In genomic region chr18:13576598-13576997, GRCh38 we compare ENCODE assay signal across 9 cellular contexts.
A peak's percentile ranks its signal among the peaks of the same experiment; 100 is the strongest.
DNase-seq lines count a peak whose midpoint lies in the region; ATAC-seq and TF ChIP-seq lines count a peak whose summit lies in the region.
"Had no signal": no experiment of that assay in that cellular context is flagged by ENCODE, and none has a peak within 500 bp of the region (broad histone marks: within the 10 kb centered on the region; RNA-seq: fewer than 3 reads in every experiment).

No MANE protein-coding gene starts in this region.

- WGBS in tibial nerve, 2 donors, result 80 to 89% methylated on average over 6 of the region's 6 CpGs
- 96 to 97% methylated on average over 6 of the region's 6 CpGs for WGBS in thyroid gland, 2 donors

- no peaks in the 10 kb centered on the region for H3K36me3 Mint-ChIP-seq in activated naive CD4-positive, alpha-beta T cell treated with anti-CD3 and anti-CD28 coated beads, Interleukin-2, amount 50 U/mL, for 24 hours
- peaks cover 12% of the 10 kb centered on the region for H3K36me3 Mint-ChIP-seq in activated CD4-positive, alpha-beta memory T cell treated with anti-CD3 and anti-CD28 coated beads, Interleukin-2, amount 10 ng/mL, durations not matched to agents 7 days and 5 days (ENCODE audit: low read depth)
- no peaks in the 10 kb centered on the region for H3K36me3 Mint-ChIP-seq in Caco-2 (ENCODE audit: insufficient read depth, unreplicated experiment)

- no peaks in the 10 kb centered on the region for H3K9me3 Mint-ChIP-seq in activated naive CD4-positive, alpha-beta T cell treated with anti-CD3 and anti-CD28 coated beads, Interleukin-2, amount 50 U/mL, for 24 hours
- peaks cover 4% of the 10 kb centered on the region for H3K9me3 Mint-ChIP-seq in activated CD4-positive, alpha-beta memory T cell treated with anti-CD3 and anti-CD28 coated beads, Interleukin-2, amount 10 ng/mL, durations not matched to agents 7 days and 5 days
- no peaks in the 10 kb centered on the region for H3K9me3 Mint-ChIP-seq in Caco-2 (ENCODE audit: unreplicated experiment)

- BruUV-seq in Caco-2 (replicated peaks; lab: Mats Ljungman, UMichigan), result no TSS peak

- POLR2A ChIA-PET in activated CD4-positive, alpha-beta memory T cell treated with anti-CD3 and anti-CD28 coated beads, Interleukin-2, amount 10 ng/mL, durations not matched to agents 7 days and 5 days (lab: Charles Lee), result interaction anchor here (1.6 to 7.8 kb wide), 7 partner anchors 9 to 150 kb away, joined by 4 to 76 read pairs (median 17); partner anchors contain the start of genes FAM210A and RNMT
- POLR2A ChIA-PET in Caco-2 (lab: Charles Lee), result no interaction called here

- no peak for TF ChIP-seq POLR2A in tibial nerve (IDR thresholded peaks at IDR 0.05)
- no peak for TF ChIP-seq POLR2A in thyroid gland (IDR thresholded peaks at IDR 0.05)

- DNase-seq in activated naive CD4-positive, alpha-beta T cell treated with Interleukin-2 at 50 U/mL for 16 hours, result no peak
- DNase-seq in activated CD4-positive, alpha-beta memory T cell treated with anti-CD3 and anti-CD28 coated beads, Interleukin-2, amount 10 ng/mL, durations not matched to agents 7 days and 5 days, result no peak
- no peak for DNase-seq in tibial nerve (ENCODE audit: low spot score in 2 of 2)
- DNase-seq in MV-4-11 (lab: John Stamatoyannopoulos, UW), result no peak
- no peak for DNase-seq in Caco-2
- DNase-seq in thyroid gland, result no peak

- TF ChIP-seq EP300 in tibial nerve (IDR thresholded peaks at IDR 0.05), result no peak

- H3K4me3 ChIP-seq in tibial nerve (no peak overlapping the region), Caco-2 (ENCODE audit: low read depth, low read length) (no peak overlapping the region), thyroid gland (replicated peaks in 1 of 3) (no peak overlapping the region)

- CTCF ChIA-PET in activated CD4-positive, alpha-beta memory T cell treated with anti-CD3 and anti-CD28 coated beads, Interleukin-2, amount 10 ng/mL, durations not matched to agents 7 days and 5 days (lab: Charles Lee), result interaction anchor here (1.2 to 3.0 kb wide), 4 partner anchors 9 to 36 kb away, joined by 3 to 21 read pairs (median 8); no protein-coding TSS in a partner anchor
- CTCF ChIA-PET in Caco-2 (lab: Charles Lee), result no interaction called here

- no peaks in the 10 kb centered on the region for H3K27me3 ChIP-seq in tibial nerve
- H3K27me3 ChIP-seq in Caco-2 (replicated peaks; ENCODE audit: control insufficient read depth, insufficient read depth, low read length), result no peaks in the 10 kb centered on the region
- no peaks in the 10 kb centered on the region for H3K27me3 ChIP-seq in thyroid gland
- H3K27me3 ChIP-seq: brain microvascular endothelial cell had no signal

- H3K4me1 ChIP-seq in tibial nerve (peaks cover 0 to 25% (median 8%) of the 10 kb centered on the region in 4 donors), Caco-2 (no peaks in the 10 kb centered on the region), thyroid gland (peaks cover 12 to 26% of the 10 kb centered on the region in 2 donors)

- H3K27me3 Mint-ChIP-seq in activated naive CD4-positive, alpha-beta T cell treated with anti-CD3 and anti-CD28 coated beads, Interleukin-2, amount 50 U/mL, for 24 hours, result no peaks in the 10 kb centered on the region
- no peaks in the 10 kb centered on the region for H3K27me3 Mint-ChIP-seq in activated CD4-positive, alpha-beta memory T cell treated with anti-CD3 and anti-CD28 coated beads, Interleukin-2, amount 10 ng/mL, durations not matched to agents 7 days and 5 days
- H3K27me3 Mint-ChIP-seq in Caco-2 (ENCODE audit: insufficient read depth, unreplicated experiment), result peaks cover 19% of the 10 kb centered on the region

- peaks cover 56% of the 10 kb centered on the region for H3K4me1 Mint-ChIP-seq in activated naive CD4-positive, alpha-beta T cell treated with anti-CD3 and anti-CD28 coated beads, Interleukin-2, amount 50 U/mL, for 24 hours
- peaks cover 58% of the 10 kb centered on the region for H3K4me1 Mint-ChIP-seq in activated CD4-positive, alpha-beta memory T cell treated with anti-CD3 and anti-CD28 coated beads, Interleukin-2, amount 10 ng/mL, durations not matched to agents 7 days and 5 days
- H3K4me1 Mint-ChIP-seq in Caco-2 (ENCODE audit: low read depth, unreplicated experiment), result no peaks in the 10 kb centered on the region

- intact Hi-C loops in Caco-2 (cut with micrococcal nuclease; ENCODE audit: unreplicated experiment), result no loop called here
- intact Hi-C loops in thyroid gland (cut with DNase I), result no loop called here

- peak; percentile 15 for ATAC-seq in HG02852 (IDR thresholded peaks at IDR 0.05; ENCODE audit: unreplicated experiment)

- no peak overlapping the region for H3K27ac Mint-ChIP-seq in activated naive CD4-positive, alpha-beta T cell treated with anti-CD3 and anti-CD28 coated beads, Interleukin-2, amount 50 U/mL, for 24 hours
- H3K27ac Mint-ChIP-seq in activated CD4-positive, alpha-beta memory T cell treated with anti-CD3 and anti-CD28 coated beads, Interleukin-2, amount 10 ng/mL, durations not matched to agents 7 days and 5 days, result peak overlapping the region; percentile 86
- no peak overlapping the region for H3K27ac Mint-ChIP-seq in Caco-2 (ENCODE audit: unreplicated experiment)

- TF ChIP-seq CTCF in tibial nerve (IDR thresholded peaks at IDR 0.05), result no peak
- TF ChIP-seq CTCF in Caco-2 (IDR thresholded peaks at IDR 0.05; ENCODE audit: insufficient read depth in 1 of 2, low read depth in 1 of 2, low read length in 1 of 2, severe bottlenecking in 1 of 2, unreplicated experiment in 1 of 2), result no peak
- no peak for TF ChIP-seq CTCF in thyroid gland (IDR thresholded peaks at IDR 0.05)

- no peaks in the 10 kb centered on the region for H3K9me3 ChIP-seq in tibial nerve
- no peaks in the 10 kb centered on the region for H3K9me3 ChIP-seq in Caco-2
- no peaks in the 10 kb centered on the region for H3K9me3 ChIP-seq in thyroid gland

- H3K36me3 ChIP-seq in tibial nerve (no peaks in the 10 kb centered on the region), Caco-2 (ENCODE audit: control insufficient read depth, insufficient read depth, low read length) (no peaks in the 10 kb centered on the region), thyroid gland (no peaks in the 10 kb centered on the region)
- H3K36me3 ChIP-seq: brain microvascular endothelial cell had no signal

- H3K27ac ChIP-seq in tibial nerve (peak overlapping the region in 3 of 4 donors; percentile 31 to 75 (median 66)), thyroid gland (no peak overlapping the region)
- H3K27ac ChIP-seq: brain microvascular endothelial cell had no signal

- H3K4me3 Mint-ChIP-seq in activated naive CD4-positive, alpha-beta T cell treated with anti-CD3 and anti-CD28 coated beads, Interleukin-2, amount 50 U/mL, for 24 hours, result peak overlapping the region; percentile 66
- peak overlapping the region; percentile 50 for H3K4me3 Mint-ChIP-seq in activated CD4-positive, alpha-beta memory T cell treated with anti-CD3 and anti-CD28 coated beads, Interleukin-2, amount 10 ng/mL, durations not matched to agents 7 days and 5 days
- H3K4me3 Mint-ChIP-seq in Caco-2 (ENCODE audit: unreplicated experiment), result no peak overlapping the region

Comparison
In these comparisons a context has a peak if more than half of its experiments do, and no peak if none do; other contexts are left out.
1. H3K27ac ChIP-seq: peak in tibial nerve (3 of 4); none in thyroid gland (0 of 3).